Comparison of ENCODE assay signal across 19 cellular contexts in the genomic region with DNA sequence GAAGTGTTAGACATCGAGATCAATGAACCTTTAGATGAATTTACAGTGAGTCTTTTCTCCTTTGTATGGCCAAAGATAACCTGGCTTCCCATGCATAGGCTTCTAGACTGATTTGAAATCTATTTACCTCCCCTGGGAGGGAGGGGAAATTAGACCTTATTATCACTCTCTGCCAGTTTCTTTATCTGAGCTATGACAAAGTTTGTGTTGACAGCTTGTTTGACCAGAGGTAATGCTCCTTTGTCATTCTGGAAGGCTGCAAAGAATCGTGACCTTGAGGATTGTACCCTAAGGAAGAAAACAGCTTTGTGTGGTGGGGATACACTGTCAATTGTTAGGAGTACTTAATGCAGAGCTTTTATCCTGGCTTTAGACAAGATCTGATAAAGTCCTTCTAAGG. TPM values are rescaled to one million over a fixed set of nuclear protein-coding genes. Genes with fewer than 3 reads are reported as not detected.
DNase-seq lines count a peak whose midpoint lies in the region; ATAC-seq, FAIRE-seq and TF ChIP-seq lines count a peak whose summit lies in the region.
"Had no signal": no experiment of that assay in that cellular context is flagged by ENCODE, and none has a peak within 500 bp of the region (broad histone marks: within the 10 kb centered on the region; RNA-seq: fewer than 3 reads in every experiment).

No MANE protein-coding gene starts in this region.

- TF ChIP-seq EP300 in K562 (IDR thresholded peaks at IDR 0.05; ENCODE audit: low read length): peak; percentile 81

- dilution Hi-C loops in IMR-90 (cut with HindIII; ENCODE audit: low sequenced_read_pairs, unreplicated experiment): no loop called here

- no peak overlapping the region for H2BK15ac ChIP-seq in IMR-90 (ENCODE audit: low read depth, low read length)

- no CpG with 5 or more reads among the region's 2 CpGs for WGBS in IMR-90 (ENCODE audit: extremely low coverage in 2 of 2, insufficient read length in 1 of 2), 2 experiments
- 12% methylated on average over 2 of the region's 2 CpGs for WGBS in K562 (ENCODE audit: insufficient coverage, low coverage, missing lambda C conversion rate)

- peaks cover 72% of the 10 kb centered on the region for H3K4me1 Mint-ChIP-seq in activated T-cell treated with anti-CD3 and anti-CD28 coated beads, Interleukin-2, amount 50 U/mL, for 72 hours (ENCODE audit: low read depth)
- peaks cover 56% of the 10 kb centered on the region for H3K4me1 Mint-ChIP-seq in stimulated activated effector memory CD8-positive, alpha-beta T cell treated with anti-CD3 and anti-CD28 coated beads, Interleukin-12 subunit alpha, Interleukin-12 subunit beta, amount 100 ng/mL, for 72 hours

- H3K79me2 ChIP-seq in K562 (ENCODE audit: control insufficient read depth, insufficient read depth, low read length): peaks cover 83% of the 10 kb centered on the region

- no peak overlapping the region for H3K4ac ChIP-seq in IMR-90 (ENCODE audit: low read depth, low read length)

- H2BK20ac ChIP-seq in IMR-90 (ENCODE audit: low read depth, low read length): no peak overlapping the region

- H3K4me3 ChIP-seq in IMR-90 (ENCODE audit: insufficient read depth, low read depth, low read length) (no peak overlapping the region), K562 (no peak overlapping the region)
- H3K4me3 ChIP-seq: A549, Peyer's patch had no signal

- H3K27me3 Mint-ChIP-seq in activated T-cell treated with anti-CD3 and anti-CD28 coated beads, Interleukin-2, amount 50 U/mL, for 72 hours (ENCODE audit: low read depth): no peaks in the 10 kb centered on the region

- H3K79me1 ChIP-seq in IMR-90 (ENCODE audit: low read depth in 1 of 2, low read length in 2 of 2): peaks cover 32 to 61% of the 10 kb centered on the region in 2 experiments

- no peak overlapping the region for H3K4me3 Mint-ChIP-seq in activated T-cell treated with anti-CD3 and anti-CD28 coated beads, Interleukin-2, amount 50 U/mL, for 72 hours
- H3K4me3 Mint-ChIP-seq in stimulated activated effector memory CD8-positive, alpha-beta T cell treated with anti-CD3 and anti-CD28 coated beads, Interleukin-12 subunit alpha, Interleukin-12 subunit beta, amount 100 ng/mL, for 72 hours: no peak overlapping the region

- H3K14ac ChIP-seq in IMR-90 (replicated peaks; ENCODE audit: low read depth, low read length): no peak overlapping the region

- peak overlapping the region; percentile 82 for H3K27ac Mint-ChIP-seq in activated T-cell treated with anti-CD3 and anti-CD28 coated beads, Interleukin-2, amount 50 U/mL, for 72 hours
- H3K27ac Mint-ChIP-seq in stimulated activated effector memory CD8-positive, alpha-beta T cell treated with anti-CD3 and anti-CD28 coated beads, Interleukin-12 subunit alpha, Interleukin-12 subunit beta, amount 100 ng/mL, for 72 hours: peak overlapping the region; percentile 12

- H3K18ac ChIP-seq in IMR-90 (ENCODE audit: low read depth, low read length): no peak overlapping the region

- no peak overlapping the region for H2BK5ac ChIP-seq in IMR-90 (ENCODE audit: low read depth, low read length, poor library complexity, severe bottlenecking)

- CTCF ChIA-PET in IMR-90 (lab: Yijun Ruan, JAX): no interaction called here
- CTCF ChIA-PET in K562 (lab: Yijun Ruan, JAX; ENCODE audit: low intra/inter-chr PET ratio): no interaction called here

- peaks cover 25% of the 10 kb centered on the region for H3K36me3 ChIP-seq in IMR-90 (ENCODE audit: control insufficient read depth, insufficient read depth, low read length)
- peaks cover 81% of the 10 kb centered on the region for H3K36me3 ChIP-seq in K562 (ENCODE audit: control insufficient read depth, insufficient read depth, low read length)

- no peak overlapping the region for H4K5ac ChIP-seq in IMR-90 (ENCODE audit: low read depth, low read length)

- H2AFZ ChIP-seq in IMR-90 (replicated peaks; ENCODE audit: low read length, poor library complexity): no peak overlapping the region
- H2AFZ ChIP-seq in K562 (ENCODE audit: low read depth, low read length): no peak overlapping the region

- no peaks in the 10 kb centered on the region for H3K27me3 ChIP-seq in IMR-90 (ENCODE audit: control insufficient read depth, insufficient read depth, low read length)
- H3K27me3 ChIP-seq in K562 (ENCODE audit: control insufficient read depth in 2 of 2, insufficient read depth in 2 of 2, low read length in 2 of 2): no peaks in the 10 kb centered on the region
- H3K27me3 ChIP-seq: Peyer's patch had no signal

- no peak overlapping the region for H3K56ac ChIP-seq in IMR-90 (ENCODE audit: extremely low read depth, insufficient read depth, low read length)

- no peak for ATAC-seq in activated T-cell treated with anti-CD3 and anti-CD28 coated beads, Interleukin-2, amount 50 U/mL, for 72 hours (replicated peaks in 1 of 2)
- no peak for ATAC-seq in IMR-90 (ENCODE audit: low read depth)
- ATAC-seq in K562: peak; percentile 45
- no peak for ATAC-seq in stimulated activated effector memory CD8-positive, alpha-beta T cell treated with anti-CD3 and anti-CD28 coated beads, Interleukin-12 subunit alpha, Interleukin-12 subunit beta, amount 100 ng/mL, for 72 hours
- ATAC-seq in GM21528 (IDR thresholded peaks at IDR 0.05; ENCODE audit: low FRiP score, unreplicated experiment): no peak
- ATAC-seq: A549 had no signal

- H3K27ac ChIP-seq in IMR-90 (ENCODE audit: insufficient read depth, low read length) (no peak overlapping the region), K562 (ENCODE audit: extremely low read depth, low read depth, low read length) (peak overlapping the region; percentile 13; the same call in 1 of the 3 replicates)
- H3K27ac ChIP-seq: A549, Peyer's patch had no signal

- no peak for TF ChIP-seq POLR2A in IMR-90 (IDR thresholded peaks at IDR 0.05; ENCODE audit: low read depth, low read length)
- TF ChIP-seq POLR2A in K562 (conservative IDR thresholded peaks at IDR 0.05): no peak

- H3K9ac ChIP-seq in IMR-90 (ENCODE audit: low read depth, low read length): no peak overlapping the region
- H3K9ac ChIP-seq in K562 (ENCODE audit: insufficient read depth in 1 of 2, low read depth in 2 of 2, low read length in 2 of 2): no peak overlapping the region

- peaks cover 3% of the 10 kb centered on the region; the same call in 1 of the 2 replicates for H3K4me1 ChIP-seq in IMR-90 (ENCODE audit: control insufficient read depth, insufficient read depth, low read length)
- H3K4me1 ChIP-seq in K562 (replicated peaks in 1 of 2; ENCODE audit: control insufficient read depth in 2 of 2, insufficient read depth in 2 of 2, low read length in 2 of 2): peaks cover 0 to 41% of the 10 kb centered on the region in 2 experiments; a peak in 4 of 5 replicates
- H3K4me1 ChIP-seq: A549, Peyer's patch had no signal

- intact Hi-C loops in IMR-90 (cut with micrococcal nuclease) (no loop called here), K562 (cut with micrococcal nuclease) (no loop called here)

- no peak overlapping the region for H3K4me2 ChIP-seq in IMR-90 (ENCODE audit: low read depth, low read length)
- H3K4me2 ChIP-seq in K562 (ENCODE audit: insufficient read depth, low read length): no peak overlapping the region; the same call in 1 of the 2 replicates
- H3K4me2 ChIP-seq: A549 had no signal

- H2AK5ac ChIP-seq in IMR-90 (ENCODE audit: low read depth, low read length): no peak overlapping the region

- TF ChIP-seq RAD21 in IMR-90 (IDR thresholded peaks at IDR 0.05; ENCODE audit: low read length) (no peak), K562 (CRISPR knock-in tag; conservative IDR thresholded peaks at IDR 0.05 in 1 of 2, IDR thresholded peaks at IDR 0.05 in 1 of 2) (no peak)

- H3K9me1 ChIP-seq in IMR-90 (ENCODE audit: insufficient read depth, low read length) (peaks cover 4% of the 10 kb centered on the region; the same call in 1 of the 2 replicates), K562 (ENCODE audit: control insufficient read depth, insufficient read depth, low read length) (peaks cover 6% of the 10 kb centered on the region)

- BruUV-seq in IMR-90 (replicated peaks; lab: Mats Ljungman, UMichigan) (no TSS peak), K562 (replicated peaks; lab: Mats Ljungman, UMichigan) (TSS peak; percentile 5)

- TF ChIP-seq CTCF in IMR-90 (conservative IDR thresholded peaks at IDR 0.05; ENCODE audit: low read depth, low read length) (no peak), K562 (IDR thresholded peaks at IDR 0.05 in 2 of 3, conservative IDR thresholded peaks at IDR 0.05 in 1 of 3; ENCODE audit: insufficient read depth in 2 of 3, low read depth in 1 of 3, low read length in 3 of 3) (no peak)

- H3K9me3 Mint-ChIP-seq in activated T-cell treated with anti-CD3 and anti-CD28 coated beads, Interleukin-2, amount 50 U/mL, for 72 hours: peaks cover 0 to under 1% of the 10 kb centered on the region in 2 donors
- H3K9me3 Mint-ChIP-seq in stimulated activated effector memory CD8-positive, alpha-beta T cell treated with anti-CD3 and anti-CD28 coated beads, Interleukin-12 subunit alpha, Interleukin-12 subunit beta, amount 100 ng/mL, for 72 hours: no peaks in the 10 kb centered on the region

- H2BK120ac ChIP-seq in IMR-90 (ENCODE audit: low read depth, low read length): no peak overlapping the region

- no peak overlapping the region for H2AK9ac ChIP-seq in IMR-90 (replicated peaks; ENCODE audit: low read depth, low read length, poor library complexity)

- H3K23ac ChIP-seq in IMR-90 (ENCODE audit: low read depth, low read length): 0 out of 2 replicates have a peak overlapping the region, but pooled peaks have one; percentile 10

- no peak for DNase-seq in activated T-cell treated with anti-CD3 and anti-CD28 coated beads, Interleukin-2, amount 50 U/mL, for 72 hours
- no peak for DNase-seq in activated T-cell treated with anti-CD3 and anti-CD28 coated beads, Interleukin-2, amount 50 U/mL, for 1 hour
- DNase-seq in IMR-90 (no peak), K562 (ENCODE audit: extremely low read depth in 1 of 4, low spot score in 3 of 4) (peak in 2 of 4 experiments; percentile 59 to 63), GDM1 (lab: John Stamatoyannopoulos, UW) (no peak)
- DNase-seq in stimulated activated effector memory CD8-positive, alpha-beta T cell treated with anti-CD3 and anti-CD28 coated beads, Interleukin-12 subunit alpha, Interleukin-12 subunit beta, amount 100 ng/mL, for 72 hours (ENCODE audit: low spot score in 2 of 2): no peak
- DNase-seq: DMS79 treated with DMSO at 0.1 percent for 48 hours, Kasumi-1, NCI-H1105 treated with DMSO at 0.1 percent for 48 hours, NCI-H187 treated with DMSO at 0.1 percent for 48 hours, NCI-H446, NCI-H748 treated with DMSO at 0.1 percent for 48 hours, Peyer's patch, Right ventricle myocardium superior had no signal

- POLR2A ChIA-PET in IMR-90 (lab: Charles Lee; ENCODE audit: unreplicated experiment) (no interaction called here), K562 (lab: Yijun Ruan, JAX) (interaction anchor here (0.7 to 1.8 kb wide), 7 partner anchors 9 to 49 kb away, joined by 3 to 6 read pairs (median 5); no protein-coding TSS in a partner anchor)

- peaks cover 5 to 38% of the 10 kb centered on the region in 2 donors for H3K36me3 Mint-ChIP-seq in activated T-cell treated with anti-CD3 and anti-CD28 coated beads, Interleukin-2, amount 50 U/mL, for 72 hours (ENCODE audit: insufficient read depth in 2 of 2)
- peaks cover 93% of the 10 kb centered on the region for H3K36me3 Mint-ChIP-seq in stimulated activated effector memory CD8-positive, alpha-beta T cell treated with anti-CD3 and anti-CD28 coated beads, Interleukin-12 subunit alpha, Interleukin-12 subunit beta, amount 100 ng/mL, for 72 hours

- H3K9me3 ChIP-seq in IMR-90 (ENCODE audit: control insufficient read depth, insufficient read depth, low read length): no peaks in the 10 kb centered on the region
- H3K9me3 ChIP-seq in K562 (replicated peaks; ENCODE audit: control insufficient read depth, insufficient read depth, low read depth, low read length): no peaks in the 10 kb centered on the region
- H3K9me3 ChIP-seq: A549, Peyer's patch had no signal

- FAIRE-seq in K562 (lab: Jason Lieb, UNC): peak; percentile 67
- FAIRE-seq: A549, G401.6, GM12892, H1 had no signal

- H4K8ac ChIP-seq in IMR-90 (ENCODE audit: low read depth in 2 of 2, low read length in 2 of 2): no peak overlapping the region

- H4K20me1 ChIP-seq in IMR-90 (ENCODE audit: insufficient read depth, low read length): peaks cover 32% of the 10 kb centered on the region
- H4K20me1 ChIP-seq in K562 (replicated peaks; ENCODE audit: control insufficient read depth, insufficient read depth, low read length): peaks cover 31% of the 10 kb centered on the region

- no peak overlapping the region for H4K91ac ChIP-seq in IMR-90 (ENCODE audit: insufficient read depth, low read depth, low read length)

- in situ Hi-C loops in IMR-90 (cut with MboI; ENCODE audit: low sequenced_read_pairs) (no loop called here), K562 (cut with MboI) (no loop called here)

RNA-seq across cellular contexts. Expression of a gene that starts 36.4 kb away (rescaled TPM):
- 100 to 1,000 TPM in 1 of 2 donors, 10 to 100 TPM in 1; 93.1 to 104 TPM for total RNA-seq in activated T-cell treated with anti-CD3 and anti-CD28 coated beads, Interleukin-2, amount 50 U/mL, for 72 hours
- 7.3 and 10.6 TPM in 2 replicates for total RNA-seq in IMR-90 (2012; rRNA removed)
- polyA plus RNA-seq in IMR-90 (2012; rRNA removed): 10.5 and 10.8 TPM in 2 replicates
- polyA plus RNA-seq in IMR-90 (2012; cell fraction: cytosol; rRNA removed): 5.8 and 14.5 TPM in 2 replicates
- polyA plus RNA-seq in IMR-90 (2012; cell fraction: nucleus; rRNA removed; ENCODE audit: low replicate concordance): 43.6 and 56.2 TPM in 2 replicates
- 115 and 326 TPM in 2 replicates for total RNA-seq in K562 (2011; cell fraction: chromatin; rRNA removed; ENCODE audit: low replicate concordance)
- total RNA-seq in K562 (2011; cell fraction: nucleolus; rRNA removed): 62.0 and 78.6 TPM in 2 replicates
- 144 and 212 TPM in 2 replicates for total RNA-seq in K562 (2011; cell fraction: nucleoplasm; rRNA removed)
- 29.9 and 41.8 TPM in 2 replicates for total RNA-seq in K562 (2014; rRNA removed)
- 39.3 and 47.4 TPM in 2 replicates for total RNA-seq in K562 (2014; rRNA removed; fragmentation: Illumina TruSeq; extraction: Trizol)
- total RNA-seq in K562 (2015; rRNA removed; fragmentation: Illumina TruSeq; extraction: Trizol): 32.8 and 33.9 TPM in 2 replicates
- total RNA-seq in K562 (2021): 67.6 and 80.7 TPM in 2 replicates
- polyA plus RNA-seq in K562 (2011; rRNA removed): 16.1 and 17.0 TPM in 2 replicates
- 11.1 and 15.9 TPM in 2 replicates for polyA plus RNA-seq in K562 (2011; cell fraction: cytosol; rRNA removed)
- 97.0 and 123 TPM in 2 replicates for polyA plus RNA-seq in K562 (2011; cell fraction: nucleus; rRNA removed)
- 23.0 and 24.9 TPM in 2 replicates for polyA plus RNA-seq in K562 (2012)
- polyA plus RNA-seq in K562 (2014; fragmentation: Illumina TruSeq; extraction: Trizol): 23.0 and 28.7 TPM in 2 replicates
- 1 to 10 TPM; 4.4 to 4.7 TPM for polyA plus RNA-seq in K562 (2014; fragmentation: Nextera tagmentation; extraction: Ambion mirVana)
- 27.3 and 31.7 TPM in 2 replicates for polyA plus RNA-seq in K562 (2014; rRNA removed)
- 84.2 and 91.2 TPM in 2 replicates for polyA minus RNA-seq in K562 (2011; rRNA and poly(A)+ RNA removed)
- polyA minus RNA-seq in K562 (2011; cell fraction: cytosol; rRNA and poly(A)+ RNA removed): 23.9 and 28.3 TPM in 2 replicates
- polyA minus RNA-seq in K562 (2011; cell fraction: nucleus; rRNA and poly(A)+ RNA removed): 74.0 and 74.6 TPM in 2 replicates
